Comparison of ENCODE assay signal across 1 cellular context in genomic region chr17:79796570-79797491, GRCh38.
A peak's percentile ranks its signal among the peaks of the same experiment; 100 is the strongest.
TF ChIP-seq lines count a peak whose summit lies in the region.

Gene CBX8 (minus strand): TSS chr17:79797077. CDS start chr17:79796998, 79 bp downstream.

TF ChIP-seq in HepG2, 621 proteins besides CTCF, POLR2A, EP300 and RAD21 (continued from another document):
- TF ChIP-seq THAP7 (CRISPR knock-in tag; IDR thresholded peaks at IDR 0.05) (0 out of 2 replicates have a peak, but pooled peaks have one; percentile 28), CBX2 (IDR thresholded peaks at IDR 0.05; ENCODE audit: low read depth, low read length) (no peak), CBX2 (CRISPR knock-in tag; IDR thresholded peaks at IDR 0.05; ENCODE audit: low read depth) (no peak), ZNF556 (CRISPR knock-in tag; IDR thresholded peaks at IDR 0.05; ENCODE audit: borderline replicate concordance) (no peak; the same call in 1 of the 2 replicates), YEATS4 (CRISPR knock-in tag; IDR thresholded peaks at IDR 0.05; ENCODE audit: borderline replicate concordance) (peak; percentile 85), RBM39 (IDR thresholded peaks at IDR 0.05; ENCODE audit: low read depth, low read length, poor library complexity, severe bottlenecking) (peak; percentile 87), MED8 (CRISPR knock-in tag; IDR thresholded peaks at IDR 0.05; ENCODE audit: insufficient replicate concordance) (no peak), XBP1 (CRISPR knock-in tag; IDR thresholded peaks at IDR 0.05) (no peak), ARID2 (CRISPR knock-in tag; IDR thresholded peaks at IDR 0.05; ENCODE audit: borderline replicate concordance) (peak; percentile 83; the same call in 1 of the 2 replicates), MEIS1 (CRISPR knock-in tag; IDR thresholded peaks at IDR 0.05; ENCODE audit: borderline replicate concordance) (no peak; the same call in 1 of the 2 replicates), ELF4 (CRISPR knock-in tag; IDR thresholded peaks at IDR 0.05; ENCODE audit: borderline replicate concordance) (no peak), THAP8 (CRISPR knock-in tag; IDR thresholded peaks at IDR 0.05; ENCODE audit: borderline replicate concordance) (peak; percentile 84), ZNF280B (CRISPR knock-in tag; IDR thresholded peaks at IDR 0.05; ENCODE audit: borderline replicate concordance) (no peak), ZNF335 (CRISPR knock-in tag; IDR thresholded peaks at IDR 0.05) (no peak), MAFK (conservative IDR thresholded peaks at IDR 0.05 in 1 of 2, IDR thresholded peaks at IDR 0.05 in 1 of 2; ENCODE audit: low read length in 2 of 2) (no peak), ZNF841 (CRISPR knock-in tag; IDR thresholded peaks at IDR 0.05; ENCODE audit: borderline replicate concordance) (no peak), RXRA (CRISPR knock-in tag; IDR thresholded peaks at IDR 0.05) (peak; percentile 23; the same call in 1 of the 2 replicates), PBX2 (CRISPR knock-in tag; IDR thresholded peaks at IDR 0.05) (peak; percentile 90), HES4 (CRISPR knock-in tag; IDR thresholded peaks at IDR 0.05; ENCODE audit: borderline replicate concordance) (peak; percentile 53; the same call in 1 of the 2 replicates), ZFP41 (CRISPR knock-in tag; IDR thresholded peaks at IDR 0.05; ENCODE audit: borderline replicate concordance) (no peak), ZNF580 (CRISPR knock-in tag; IDR thresholded peaks at IDR 0.05; ENCODE audit: borderline replicate concordance, low read depth) (peak; percentile 20; the same call in 1 of the 2 replicates), ZNF263 (CRISPR knock-in tag; IDR thresholded peaks at IDR 0.05) (no peak; the same call in 1 of the 2 replicates), GLI4 (CRISPR knock-in tag; IDR thresholded peaks at IDR 0.05; ENCODE audit: borderline replicate concordance) (no peak), U2AF2 (IDR thresholded peaks at IDR 0.05; ENCODE audit: low read depth, low read length) (no peak), ZFYVE20 (CRISPR knock-in tag; IDR thresholded peaks at IDR 0.05; ENCODE audit: borderline replicate concordance, low read depth) (no peak), KLF16 (CRISPR knock-in tag; IDR thresholded peaks at IDR 0.05) (peak in 1 of 2 experiments; percentile 88; a peak in 1 of 4 replicates), TRIM24 (CRISPR knock-in tag; IDR thresholded peaks at IDR 0.05) (no peak), PHF8 (CRISPR knock-in tag; IDR thresholded peaks at IDR 0.05) (peak; percentile 82), SUZ12 (IDR thresholded peaks at IDR 0.05; ENCODE audit: low read depth, low read length) (no peak), PCBP2 (optimal IDR thresholded peaks at IDR 0.05; ENCODE audit: low read depth, low read length, poor library complexity, severe bottlenecking) (no peak), CREM (IDR thresholded peaks at IDR 0.05) (peak; percentile 87), CREM (CRISPR knock-in tag; IDR thresholded peaks at IDR 0.05) (peak; percentile 73), MBNL3 (CRISPR knock-in tag; conservative IDR thresholded peaks at IDR 0.05) (no peak), FOXP4 (CRISPR knock-in tag; IDR thresholded peaks at IDR 0.05) (peak; percentile 14; the same call in 1 of the 2 replicates), ZNF619 (CRISPR knock-in tag; IDR thresholded peaks at IDR 0.05) (no peak), ZNF343 (CRISPR knock-in tag; IDR thresholded peaks at IDR 0.05) (no peak), HMG20A (CRISPR knock-in tag; IDR thresholded peaks at IDR 0.05; ENCODE audit: borderline replicate concordance) (no peak), PHF21A (CRISPR knock-in tag; IDR thresholded peaks at IDR 0.05) (no peak), NRL (CRISPR knock-in tag; IDR thresholded peaks at IDR 0.05; ENCODE audit: borderline replicate concordance) (no peak; the same call in 1 of the 2 replicates), NFATC3 (CRISPR knock-in tag; IDR thresholded peaks at IDR 0.05) (no peak), ARNT (IDR thresholded peaks at IDR 0.05) (no peak), DPF2 (CRISPR knock-in tag; IDR thresholded peaks at IDR 0.05; ENCODE audit: borderline replicate concordance, low read depth) (no peak), ZNF713 (CRISPR knock-in tag; IDR thresholded peaks at IDR 0.05) (no peak)
